1 cellular context compared by ENCODE assay signal in the genomic region with DNA sequence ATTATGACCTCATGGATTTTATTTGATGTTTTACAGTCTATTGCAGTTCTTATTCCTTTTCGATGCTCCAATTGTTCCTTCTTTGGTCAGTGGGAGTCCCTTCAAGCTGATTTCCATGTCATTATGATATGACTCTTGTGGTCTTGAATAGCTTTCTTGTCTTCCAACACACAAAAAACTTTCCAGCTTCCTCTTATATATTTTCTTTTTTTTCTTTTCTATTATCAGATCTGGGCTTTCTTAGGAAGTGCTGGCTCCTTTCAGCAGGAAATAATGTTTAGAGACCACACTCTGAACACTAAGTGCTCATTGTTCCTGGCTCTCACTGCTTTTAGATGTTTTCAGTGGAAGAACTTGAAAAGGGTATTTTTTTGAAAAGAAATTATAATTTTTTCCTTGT.
TF ChIP-seq lines count a peak whose summit lies in the region.

No MANE protein-coding gene starts in this region.

TF ChIP-seq in HepG2, 621 proteins besides CTCF, POLR2A, EP300 and RAD21:
- TF ChIP-seq ETV5 (CRISPR knock-in tag; IDR thresholded peaks at IDR 0.05; ENCODE audit: borderline replicate concordance): no peak
- TF ChIP-seq ARNTL (CRISPR knock-in tag; IDR thresholded peaks at IDR 0.05): no peak
- TF ChIP-seq, protein P1, sequence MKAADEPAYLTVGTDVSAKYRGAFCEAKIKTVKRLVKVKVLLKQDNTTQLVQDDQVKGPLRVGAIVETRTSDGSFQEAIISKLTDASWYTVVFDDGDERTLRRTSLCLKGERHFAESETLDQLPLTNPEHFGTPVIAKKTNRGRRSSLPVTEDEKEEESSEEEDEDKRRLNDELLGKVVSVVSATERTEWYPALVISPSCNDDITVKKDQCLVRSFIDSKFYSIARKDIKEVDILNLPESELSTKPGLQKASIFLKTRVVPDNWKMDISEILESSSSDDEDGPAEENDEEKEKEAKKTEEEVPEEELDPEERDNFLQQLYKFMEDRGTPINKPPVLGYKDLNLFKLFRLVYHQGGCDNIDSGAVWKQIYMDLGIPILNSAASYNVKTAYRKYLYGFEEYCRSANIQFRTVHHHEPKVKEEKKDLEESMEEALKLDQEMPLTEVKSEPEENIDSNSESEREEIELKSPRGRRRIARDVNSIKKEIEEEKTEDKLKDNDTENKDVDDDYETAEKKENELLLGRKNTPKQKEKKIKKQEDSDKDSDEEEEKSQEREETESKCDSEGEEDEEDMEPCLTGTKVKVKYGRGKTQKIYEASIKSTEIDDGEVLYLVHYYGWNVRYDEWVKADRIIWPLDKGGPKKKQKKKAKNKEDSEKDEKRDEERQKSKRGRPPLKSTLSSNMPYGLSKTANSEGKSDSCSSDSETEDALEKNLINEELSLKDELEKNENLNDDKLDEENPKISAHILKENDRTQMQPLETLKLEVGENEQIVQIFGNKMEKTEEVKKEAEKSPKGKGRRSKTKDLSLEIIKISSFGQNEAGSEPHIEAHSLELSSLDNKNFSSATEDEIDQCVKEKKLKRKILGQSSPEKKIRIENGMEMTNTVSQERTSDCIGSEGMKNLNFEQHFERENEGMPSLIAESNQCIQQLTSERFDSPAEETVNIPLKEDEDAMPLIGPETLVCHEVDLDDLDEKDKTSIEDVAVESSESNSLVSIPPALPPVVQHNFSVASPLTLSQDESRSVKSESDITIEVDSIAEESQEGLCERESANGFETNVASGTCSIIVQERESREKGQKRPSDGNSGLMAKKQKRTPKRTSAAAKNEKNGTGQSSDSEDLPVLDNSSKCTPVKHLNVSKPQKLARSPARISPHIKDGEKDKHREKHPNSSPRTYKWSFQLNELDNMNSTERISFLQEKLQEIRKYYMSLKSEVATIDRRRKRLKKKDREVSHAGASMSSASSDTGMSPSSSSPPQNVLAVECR (CRISPR knock-in tag; IDR thresholded peaks at IDR 0.05; ENCODE audit: borderline replicate concordance): no peak
- no peak for TF ChIP-seq ZFY (CRISPR knock-in tag; IDR thresholded peaks at IDR 0.05)
- TF ChIP-seq, protein P2, sequence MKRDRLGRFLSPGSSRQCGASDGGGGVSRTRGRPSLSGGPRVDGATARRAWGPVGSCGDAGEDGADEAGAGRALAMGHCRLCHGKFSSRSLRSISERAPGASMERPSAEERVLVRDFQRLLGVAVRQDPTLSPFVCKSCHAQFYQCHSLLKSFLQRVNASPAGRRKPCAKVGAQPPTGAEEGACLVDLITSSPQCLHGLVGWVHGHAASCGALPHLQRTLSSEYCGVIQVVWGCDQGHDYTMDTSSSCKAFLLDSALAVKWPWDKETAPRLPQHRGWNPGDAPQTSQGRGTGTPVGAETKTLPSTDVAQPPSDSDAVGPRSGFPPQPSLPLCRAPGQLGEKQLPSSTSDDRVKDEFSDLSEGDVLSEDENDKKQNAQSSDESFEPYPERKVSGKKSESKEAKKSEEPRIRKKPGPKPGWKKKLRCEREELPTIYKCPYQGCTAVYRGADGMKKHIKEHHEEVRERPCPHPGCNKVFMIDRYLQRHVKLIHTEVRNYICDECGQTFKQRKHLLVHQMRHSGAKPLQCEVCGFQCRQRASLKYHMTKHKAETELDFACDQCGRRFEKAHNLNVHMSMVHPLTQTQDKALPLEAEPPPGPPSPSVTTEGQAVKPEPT (CRISPR knock-in tag; IDR thresholded peaks at IDR 0.05; ENCODE audit: low read depth): no peak
- no peak for TF ChIP-seq ZNF20 (CRISPR knock-in tag; IDR thresholded peaks at IDR 0.05)
- TF ChIP-seq HNRNPUL1 (IDR thresholded peaks at IDR 0.05; ENCODE audit: low read depth, low read length): no peak
- TF ChIP-seq, protein P3, sequence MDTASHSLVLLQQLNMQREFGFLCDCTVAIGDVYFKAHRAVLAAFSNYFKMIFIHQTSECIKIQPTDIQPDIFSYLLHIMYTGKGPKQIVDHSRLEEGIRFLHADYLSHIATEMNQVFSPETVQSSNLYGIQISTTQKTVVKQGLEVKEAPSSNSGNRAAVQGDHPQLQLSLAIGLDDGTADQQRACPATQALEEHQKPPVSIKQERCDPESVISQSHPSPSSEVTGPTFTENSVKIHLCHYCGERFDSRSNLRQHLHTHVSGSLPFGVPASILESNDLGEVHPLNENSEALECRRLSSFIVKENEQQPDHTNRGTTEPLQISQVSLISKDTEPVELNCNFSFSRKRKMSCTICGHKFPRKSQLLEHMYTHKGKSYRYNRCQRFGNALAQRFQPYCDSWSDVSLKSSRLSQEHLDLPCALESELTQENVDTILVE (CRISPR knock-in tag; IDR thresholded peaks at IDR 0.05): no peak
- TF ChIP-seq, protein P4, sequence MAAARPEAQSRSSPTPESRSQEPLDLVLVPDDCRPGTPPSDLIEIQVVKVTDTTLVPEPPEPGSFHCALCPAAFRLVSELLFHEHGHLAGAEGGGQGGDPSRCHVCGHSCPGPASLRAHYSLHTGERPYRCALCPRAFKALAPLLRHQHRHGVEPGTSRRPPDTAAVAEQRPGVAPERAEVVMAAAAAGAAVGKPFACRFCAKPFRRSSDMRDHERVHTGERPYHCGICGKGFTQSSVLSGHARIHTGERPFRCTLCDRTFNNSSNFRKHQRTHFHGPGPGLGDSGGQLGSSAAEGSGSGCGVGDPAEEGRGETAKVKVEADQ (CRISPR knock-in tag; IDR thresholded peaks at IDR 0.05; ENCODE audit: borderline replicate concordance): no peak
- no peak for TF ChIP-seq ASH2L (IDR thresholded peaks at IDR 0.05; ENCODE audit: insufficient read length, low read depth, low read length)
- no peak for TF ChIP-seq RELA (CRISPR knock-in tag; IDR thresholded peaks at IDR 0.05)
- TF ChIP-seq ZBTB8A (CRISPR knock-in tag; IDR thresholded peaks at IDR 0.05; ENCODE audit: borderline replicate concordance, low read depth): no peak
- no peak for TF ChIP-seq ATRX (CRISPR knock-in tag; IDR thresholded peaks at IDR 0.05; ENCODE audit: borderline replicate concordance)
- no peak for TF ChIP-seq ZNF317 (CRISPR knock-in tag; IDR thresholded peaks at IDR 0.05)
- no peak for TF ChIP-seq MLLT10 (CRISPR knock-in tag; IDR thresholded peaks at IDR 0.05)
